In genomic region chr17:16569358-16569712, GRCh38 we compare ENCODE assay signal across 8 cellular contexts. TPM values are rescaled to one million over a fixed set of nuclear protein-coding genes. Genes with fewer than 3 reads are reported as not detected.
DNase-seq lines count a peak whose midpoint lies in the region; ATAC-seq, FAIRE-seq and TF ChIP-seq lines count a peak whose summit lies in the region.

No MANE protein-coding gene starts in this region.

- H3K27me3 Mint-ChIP-seq in activated naive CD4-positive, alpha-beta T cell treated with anti-CD3 and anti-CD28 coated beads for 36 hours (ENCODE audit: low read depth), result no peaks in the 10 kb centered on the region
- peaks cover 13 to 19% of the 10 kb centered on the region in 2 donors for H3K27me3 Mint-ChIP-seq in effector memory CD8-positive, alpha-beta T cell

- no peak for DNase-seq in activated naive CD4-positive, alpha-beta T cell treated with anti-CD3 and anti-CD28 coated beads for 36 hours
- DNase-seq in activated naive CD4-positive, alpha-beta T cell treated with anti-CD3 and anti-CD28 coated beads, Interleukin-2, amount 50 U/mL, for 16 hours, result no peak
- DNase-seq in effector memory CD8-positive, alpha-beta T cell, result no peak
- peak in 1 of 49 donors; percentile 18 for DNase-seq in substantia nigra (lab: John Stamatoyannopoulos, UW)
- DNase-seq in GM12892 (ENCODE audit: insufficient read length), result no peak

- peaks cover 10% of the 10 kb centered on the region for H3K36me3 Mint-ChIP-seq in activated naive CD4-positive, alpha-beta T cell treated with anti-CD3 and anti-CD28 coated beads for 36 hours (ENCODE audit: low read depth)
- peaks cover 9% of the 10 kb centered on the region for H3K36me3 Mint-ChIP-seq in effector memory CD8-positive, alpha-beta T cell (ENCODE audit: insufficient read depth)

- peak overlapping the region; percentile 32 for H3K27ac ChIP-seq in substantia nigra (ENCODE audit: low read depth, low read length, poor library complexity, severe bottlenecking)

- ATAC-seq in HG03520 (IDR thresholded peaks at IDR 0.05; ENCODE audit: unreplicated experiment) (peak; percentile 14), HG03280 (IDR thresholded peaks at IDR 0.05; ENCODE audit: unreplicated experiment) (no peak), GM18520 (IDR thresholded peaks at IDR 0.05; ENCODE audit: unreplicated experiment) (no peak)
- no peak for ATAC-seq in effector memory CD8-positive, alpha-beta T cell (replicated peaks)

- H3K4me3 Mint-ChIP-seq in activated naive CD4-positive, alpha-beta T cell treated with anti-CD3 and anti-CD28 coated beads for 36 hours, result peak overlapping the region; percentile 80
- peak overlapping the region; percentile 83 to 84 for H3K4me3 Mint-ChIP-seq in effector memory CD8-positive, alpha-beta T cell

- H3K27ac Mint-ChIP-seq in activated naive CD4-positive, alpha-beta T cell treated with anti-CD3 and anti-CD28 coated beads for 36 hours, result no peak overlapping the region
- peak overlapping the region; percentile 53 to 74 for H3K27ac Mint-ChIP-seq in effector memory CD8-positive, alpha-beta T cell

- intact Hi-C loops in activated naive CD4-positive, alpha-beta T cell treated with anti-CD3 and anti-CD28 coated beads for 36 hours (cut with micrococcal nuclease), result loop anchor here (1.0 kb wide), 2 partner anchors 15 to 34 kb away; no protein-coding TSS in a partner anchor

- FAIRE-seq in GM12892 (lab: Jason Lieb, UNC), result no peak

- no peaks in the 10 kb centered on the region for H3K9me3 Mint-ChIP-seq in activated naive CD4-positive, alpha-beta T cell treated with anti-CD3 and anti-CD28 coated beads for 36 hours
- H3K9me3 Mint-ChIP-seq in effector memory CD8-positive, alpha-beta T cell, result no peaks in the 10 kb centered on the region

- CTCF ChIA-PET in activated naive CD4-positive, alpha-beta T cell treated with anti-CD3 and anti-CD28 coated beads for 36 hours (lab: Charles Lee), result interaction anchor here (1.5 to 4.1 kb wide), 2 partner anchors 15 to 20 kb away, joined by 6 to 17 read pairs; no protein-coding TSS in a partner anchor

- peaks cover 13% of the 10 kb centered on the region for H3K4me1 Mint-ChIP-seq in activated naive CD4-positive, alpha-beta T cell treated with anti-CD3 and anti-CD28 coated beads for 36 hours (ENCODE audit: low read depth)
- peaks cover 5 to 10% of the 10 kb centered on the region in 2 donors for H3K4me1 Mint-ChIP-seq in effector memory CD8-positive, alpha-beta T cell (ENCODE audit: low read depth in 2 of 2)

- TF ChIP-seq POLR2A in GM12892 (IDR thresholded peaks at IDR 0.05; ENCODE audit: low read depth, low read length), result no peak

RNA-seq across cellular contexts. Expression of gene ZNF287, which starts 0.3 kb away (rescaled TPM):
- total RNA-seq in activated naive CD4-positive, alpha-beta T cell treated with anti-CD3 and anti-CD28 coated beads for 36 hours, result 1 to 10 TPM; 5.1 to 6.3 TPM
- 7.7 TPM for polyA plus RNA-seq in GM12892 (2012; ENCODE audit: missing spikeins)
